ENCODE assay signal across 1 cellular context in the genomic region with DNA sequence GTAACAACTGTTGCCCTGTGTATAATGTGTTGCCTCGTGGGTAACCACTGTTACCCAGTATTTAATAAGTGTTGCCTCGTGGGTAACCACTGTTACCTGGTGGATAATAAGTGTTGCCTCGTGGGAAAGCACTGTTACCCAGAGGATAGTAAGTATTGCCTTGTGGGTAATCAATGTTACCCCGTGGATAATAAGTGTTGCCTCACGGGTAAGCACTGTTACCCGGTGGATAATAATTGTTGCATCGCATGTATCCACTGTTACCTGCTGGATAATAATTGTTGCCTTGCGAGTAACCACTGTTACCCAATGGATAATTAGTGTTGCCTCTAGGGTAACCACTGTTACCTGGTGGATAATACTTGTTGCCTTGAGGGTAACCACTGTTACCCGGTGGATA.
A peak's percentile ranks its signal among the peaks of the same experiment; 100 is the strongest.
TF ChIP-seq lines count a peak whose summit lies in the region.

No MANE protein-coding gene starts in this region.

TF ChIP-seq in GM12878, 131 proteins besides CTCF, POLR2A, EP300 and RAD21 (continued from another document and continues in another):
- TF ChIP-seq, protein P1, sequence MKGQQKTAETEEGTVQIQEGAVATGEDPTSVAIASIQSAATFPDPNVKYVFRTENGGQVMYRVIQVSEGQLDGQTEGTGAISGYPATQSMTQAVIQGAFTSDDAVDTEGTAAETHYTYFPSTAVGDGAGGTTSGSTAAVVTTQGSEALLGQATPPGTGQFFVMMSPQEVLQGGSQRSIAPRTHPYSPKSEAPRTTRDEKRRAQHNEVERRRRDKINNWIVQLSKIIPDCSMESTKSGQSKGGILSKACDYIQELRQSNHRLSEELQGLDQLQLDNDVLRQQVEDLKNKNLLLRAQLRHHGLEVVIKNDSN (IDR thresholded peaks at IDR 0.05; ENCODE audit: borderline replicate concordance, extremely low read length, insufficient read depth, low read depth, low read length) = no peak
- TF ChIP-seq, protein P2, sequence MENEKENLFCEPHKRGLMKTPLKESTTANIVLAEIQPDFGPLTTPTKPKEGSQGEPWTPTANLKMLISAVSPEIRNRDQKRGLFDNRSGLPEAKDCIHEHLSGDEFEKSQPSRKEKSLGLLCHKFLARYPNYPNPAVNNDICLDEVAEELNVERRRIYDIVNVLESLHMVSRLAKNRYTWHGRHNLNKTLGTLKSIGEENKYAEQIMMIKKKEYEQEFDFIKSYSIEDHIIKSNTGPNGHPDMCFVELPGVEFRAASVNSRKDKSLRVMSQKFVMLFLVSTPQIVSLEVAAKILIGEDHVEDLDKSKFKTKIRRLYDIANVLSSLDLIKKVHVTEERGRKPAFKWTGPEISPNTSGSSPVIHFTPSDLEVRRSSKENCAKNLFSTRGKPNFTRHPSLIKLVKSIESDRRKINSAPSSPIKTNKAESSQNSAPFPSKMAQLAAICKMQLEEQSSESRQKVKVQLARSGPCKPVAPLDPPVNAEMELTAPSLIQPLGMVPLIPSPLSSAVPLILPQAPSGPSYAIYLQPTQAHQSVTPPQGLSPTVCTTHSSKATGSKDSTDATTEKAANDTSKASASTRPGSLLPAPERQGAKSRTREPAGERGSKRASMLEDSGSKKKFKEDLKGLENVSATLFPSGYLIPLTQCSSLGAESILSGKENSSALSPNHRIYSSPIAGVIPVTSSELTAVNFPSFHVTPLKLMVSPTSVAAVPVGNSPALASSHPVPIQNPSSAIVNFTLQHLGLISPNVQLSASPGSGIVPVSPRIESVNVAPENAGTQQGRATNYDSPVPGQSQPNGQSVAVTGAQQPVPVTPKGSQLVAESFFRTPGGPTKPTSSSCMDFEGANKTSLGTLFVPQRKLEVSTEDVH (IDR thresholded peaks at IDR 0.05; ENCODE audit: low read depth, partially characterized antibody) = no peak
- TF ChIP-seq, protein P3, sequence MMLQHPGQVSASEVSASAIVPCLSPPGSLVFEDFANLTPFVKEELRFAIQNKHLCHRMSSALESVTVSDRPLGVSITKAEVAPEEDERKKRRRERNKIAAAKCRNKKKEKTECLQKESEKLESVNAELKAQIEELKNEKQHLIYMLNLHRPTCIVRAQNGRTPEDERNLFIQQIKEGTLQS (IDR thresholded peaks at IDR 0.05; ENCODE audit: borderline replicate concordance, extremely low read depth, low read depth, low read length) = no peak
- TF ChIP-seq, protein P4, sequence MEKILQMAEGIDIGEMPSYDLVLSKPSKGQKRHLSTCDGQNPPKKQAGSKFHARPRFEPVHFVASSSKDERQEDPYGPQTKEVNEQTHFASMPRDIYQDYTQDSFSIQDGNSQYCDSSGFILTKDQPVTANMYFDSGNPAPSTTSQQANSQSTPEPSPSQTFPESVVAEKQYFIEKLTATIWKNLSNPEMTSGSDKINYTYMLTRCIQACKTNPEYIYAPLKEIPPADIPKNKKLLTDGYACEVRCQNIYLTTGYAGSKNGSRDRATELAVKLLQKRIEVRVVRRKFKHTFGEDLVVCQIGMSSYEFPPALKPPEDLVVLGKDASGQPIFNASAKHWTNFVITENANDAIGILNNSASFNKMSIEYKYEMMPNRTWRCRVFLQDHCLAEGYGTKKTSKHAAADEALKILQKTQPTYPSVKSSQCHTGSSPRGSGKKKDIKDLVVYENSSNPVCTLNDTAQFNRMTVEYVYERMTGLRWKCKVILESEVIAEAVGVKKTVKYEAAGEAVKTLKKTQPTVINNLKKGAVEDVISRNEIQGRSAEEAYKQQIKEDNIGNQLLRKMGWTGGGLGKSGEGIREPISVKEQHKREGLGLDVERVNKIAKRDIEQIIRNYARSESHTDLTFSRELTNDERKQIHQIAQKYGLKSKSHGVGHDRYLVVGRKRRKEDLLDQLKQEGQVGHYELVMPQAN (conservative IDR thresholded peaks at IDR 0.05) = no peak
- no peak for TF ChIP-seq WRNIP1 (IDR thresholded peaks at IDR 0.05; ENCODE audit: borderline replicate concordance, low read depth, low read length)
- TF ChIP-seq USF2 (IDR thresholded peaks at IDR 0.05; ENCODE audit: borderline replicate concordance, low read depth, low read length) = no peak
- peak; percentile 58 for TF ChIP-seq RAD51 (IDR thresholded peaks at IDR 0.05)
- TF ChIP-seq EGR1 (IDR thresholded peaks at IDR 0.05; ENCODE audit: borderline replicate concordance in 1 of 2, low read depth in 2 of 2, low read length in 2 of 2) = no peak
- TF ChIP-seq NR2C1 (IDR thresholded peaks at IDR 0.05) = no peak
- TF ChIP-seq, protein P5, sequence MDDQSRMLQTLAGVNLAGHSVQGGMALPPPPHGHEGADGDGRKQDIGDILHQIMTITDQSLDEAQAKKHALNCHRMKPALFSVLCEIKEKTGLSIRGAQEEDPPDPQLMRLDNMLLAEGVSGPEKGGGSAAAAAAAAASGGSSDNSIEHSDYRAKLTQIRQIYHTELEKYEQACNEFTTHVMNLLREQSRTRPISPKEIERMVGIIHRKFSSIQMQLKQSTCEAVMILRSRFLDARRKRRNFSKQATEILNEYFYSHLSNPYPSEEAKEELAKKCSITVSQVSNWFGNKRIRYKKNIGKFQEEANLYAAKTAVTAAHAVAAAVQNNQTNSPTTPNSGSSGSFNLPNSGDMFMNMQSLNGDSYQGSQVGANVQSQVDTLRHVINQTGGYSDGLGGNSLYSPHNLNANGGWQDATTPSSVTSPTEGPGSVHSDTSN (IDR thresholded peaks at IDR 0.05; ENCODE audit: insufficient replicate concordance, low read depth, low read length) = no peak
- TF ChIP-seq RELA (IDR thresholded peaks at IDR 0.05; ENCODE audit: borderline replicate concordance, partially characterized antibody) = no peak
- peak in 1 of 2 experiments; percentile 42; a peak in 1 of 4 replicates for TF ChIP-seq CEBPB (IDR thresholded peaks at IDR 0.05; ENCODE audit: borderline replicate concordance in 1 of 2, low read depth in 2 of 2, low read length in 2 of 2)
- no peak for TF ChIP-seq RFX5 (IDR thresholded peaks at IDR 0.05; ENCODE audit: low read depth, low read length)
- TF ChIP-seq FOXM1 (IDR thresholded peaks at IDR 0.05; ENCODE audit: low read depth, low read length) = no peak
- TF ChIP-seq SUZ12 (IDR thresholded peaks at IDR 0.05; ENCODE audit: unreplicated experiment) = no peak
- 0 out of 2 replicates have a peak, but pooled peaks have one; percentile 43 for TF ChIP-seq POLR2AphosphoS5 (IDR thresholded peaks at IDR 0.05; ENCODE audit: low read length)
- TF ChIP-seq SREBF1 (IDR thresholded peaks at IDR 0.05; ENCODE audit: low read length) = no peak; the same call in none of the 2 replicates
- TF ChIP-seq NFYA (IDR thresholded peaks at IDR 0.05; ENCODE audit: borderline replicate concordance, low read depth, low read length) = no peak
- no peak for TF ChIP-seq TARDBP (IDR thresholded peaks at IDR 0.05; ENCODE audit: borderline replicate concordance)
- TF ChIP-seq HDAC6 (IDR thresholded peaks at IDR 0.05; ENCODE audit: unreplicated experiment) = no peak
- TF ChIP-seq NBN (IDR thresholded peaks at IDR 0.05) = no peak
- peak; percentile 36; the same call in 1 of the 2 replicates for TF ChIP-seq ZNF207 (IDR thresholded peaks at IDR 0.05; ENCODE audit: borderline replicate concordance)
- TF ChIP-seq IRF5 (IDR thresholded peaks at IDR 0.05; ENCODE audit: borderline replicate concordance) = no peak
- no peak for TF ChIP-seq TCF12 (IDR thresholded peaks at IDR 0.05; ENCODE audit: low read depth, low read length)
- no peak for TF ChIP-seq CBX3 (IDR thresholded peaks at IDR 0.05; ENCODE audit: borderline replicate concordance, low read depth)
- TF ChIP-seq ESRRA (IDR thresholded peaks at IDR 0.05; ENCODE audit: low read length) = no peak
- TF ChIP-seq ZSCAN29 (IDR thresholded peaks at IDR 0.05) = no peak
- TF ChIP-seq, protein P6, sequence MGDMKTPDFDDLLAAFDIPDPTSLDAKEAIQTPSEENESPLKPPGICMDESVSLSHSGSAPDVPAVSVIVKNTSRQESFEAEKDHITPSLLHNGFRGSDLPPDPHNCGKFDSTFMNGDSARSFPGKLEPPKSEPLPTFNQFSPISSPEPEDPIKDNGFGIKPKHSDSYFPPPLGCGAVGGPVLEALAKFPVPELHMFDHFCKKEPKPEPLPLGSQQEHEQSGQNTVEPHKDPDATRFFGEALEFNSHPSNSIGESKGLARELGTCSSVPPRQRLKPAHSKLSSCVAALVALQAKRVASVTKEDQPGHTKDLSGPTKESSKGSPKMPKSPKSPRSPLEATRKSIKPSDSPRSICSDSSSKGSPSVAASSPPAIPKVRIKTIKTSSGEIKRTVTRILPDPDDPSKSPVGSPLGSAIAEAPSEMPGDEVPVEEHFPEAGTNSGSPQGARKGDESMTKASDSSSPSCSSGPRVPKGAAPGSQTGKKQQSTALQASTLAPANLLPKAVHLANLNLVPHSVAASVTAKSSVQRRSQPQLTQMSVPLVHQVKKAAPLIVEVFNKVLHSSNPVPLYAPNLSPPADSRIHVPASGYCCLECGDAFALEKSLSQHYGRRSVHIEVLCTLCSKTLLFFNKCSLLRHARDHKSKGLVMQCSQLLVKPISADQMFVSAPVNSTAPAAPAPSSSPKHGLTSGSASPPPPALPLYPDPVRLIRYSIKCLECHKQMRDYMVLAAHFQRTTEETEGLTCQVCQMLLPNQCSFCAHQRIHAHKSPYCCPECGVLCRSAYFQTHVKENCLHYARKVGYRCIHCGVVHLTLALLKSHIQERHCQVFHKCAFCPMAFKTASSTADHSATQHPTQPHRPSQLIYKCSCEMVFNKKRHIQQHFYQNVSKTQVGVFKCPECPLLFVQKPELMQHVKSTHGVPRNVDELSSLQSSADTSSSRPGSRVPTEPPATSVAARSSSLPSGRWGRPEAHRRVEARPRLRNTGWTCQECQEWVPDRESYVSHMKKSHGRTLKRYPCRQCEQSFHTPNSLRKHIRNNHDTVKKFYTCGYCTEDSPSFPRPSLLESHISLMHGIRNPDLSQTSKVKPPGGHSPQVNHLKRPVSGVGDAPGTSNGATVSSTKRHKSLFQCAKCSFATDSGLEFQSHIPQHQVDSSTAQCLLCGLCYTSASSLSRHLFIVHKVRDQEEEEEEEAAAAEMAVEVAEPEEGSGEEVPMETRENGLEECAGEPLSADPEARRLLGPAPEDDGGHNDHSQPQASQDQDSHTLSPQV (IDR thresholded peaks at IDR 0.05) = no peak
- no peak for TF ChIP-seq EED (IDR thresholded peaks at IDR 0.05; ENCODE audit: low read depth)
- TF ChIP-seq ZBTB40 (IDR thresholded peaks at IDR 0.05; ENCODE audit: borderline replicate concordance) = no peak
- TF ChIP-seq FOXK2 (IDR thresholded peaks at IDR 0.05) = no peak
- TF ChIP-seq PAX8 (IDR thresholded peaks at IDR 0.05) = no peak
- 0 out of 2 replicates have a peak, but pooled peaks have one; percentile 44 for TF ChIP-seq NFIC (IDR thresholded peaks at IDR 0.05; ENCODE audit: low read depth, low read length)
- TF ChIP-seq, protein P7, sequence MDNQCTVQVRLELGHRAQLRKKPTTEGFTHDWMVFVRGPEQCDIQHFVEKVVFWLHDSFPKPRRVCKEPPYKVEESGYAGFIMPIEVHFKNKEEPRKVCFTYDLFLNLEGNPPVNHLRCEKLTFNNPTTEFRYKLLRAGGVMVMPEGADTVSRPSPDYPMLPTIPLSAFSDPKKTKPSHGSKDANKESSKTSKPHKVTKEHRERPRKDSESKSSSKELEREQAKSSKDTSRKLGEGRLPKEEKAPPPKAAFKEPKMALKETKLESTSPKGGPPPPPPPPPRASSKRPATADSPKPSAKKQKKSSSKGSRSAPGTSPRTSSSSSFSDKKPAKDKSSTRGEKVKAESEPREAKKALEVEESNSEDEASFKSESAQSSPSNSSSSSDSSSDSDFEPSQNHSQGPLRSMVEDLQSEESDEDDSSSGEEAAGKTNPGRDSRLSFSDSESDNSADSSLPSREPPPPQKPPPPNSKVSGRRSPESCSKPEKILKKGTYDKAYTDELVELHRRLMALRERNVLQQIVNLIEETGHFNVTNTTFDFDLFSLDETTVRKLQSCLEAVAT (IDR thresholded peaks at IDR 0.05) = no peak
- no peak for TF ChIP-seq MTA2 (IDR thresholded peaks at IDR 0.05; ENCODE audit: low read depth)
- TF ChIP-seq IKZF1 (conservative IDR thresholded peaks at IDR 0.05) = no peak
